In genomic region chr7:43114451-43114765, GRCh38 we compare ENCODE assay signal across 20 cellular contexts. TPM values are rescaled to one million over a fixed set of nuclear protein-coding genes. Genes with fewer than 3 reads are reported as not detected.
DNase-seq lines count a peak whose midpoint lies in the region; ATAC-seq and TF ChIP-seq lines count a peak whose summit lies in the region.
"Had no signal": no experiment of that assay in that cellular context is flagged by ENCODE, and none has a peak within 500 bp of the region (broad histone marks: within the 10 kb centered on the region; RNA-seq: fewer than 3 reads in every experiment).

No MANE protein-coding gene starts in this region.

- H2AFZ ChIP-seq in neural cell (ENCODE audit: low read depth, low read length): no peak overlapping the region

- H3K27me3 Mint-ChIP-seq in endothelial cell (ENCODE audit: unreplicated experiment): peaks cover 15% of the 10 kb centered on the region

- peaks cover 13% of the 10 kb centered on the region for H3K27me3 ChIP-seq in neural cell (ENCODE audit: insufficient read depth, low read depth, low read length)

- peaks cover 33% of the 10 kb centered on the region for H3K79me2 ChIP-seq in neural cell (replicated peaks; ENCODE audit: insufficient read depth, low read length)
- H3K79me2 ChIP-seq: hepatocyte had no signal

- H3K4me3 Mint-ChIP-seq in endothelial cell (ENCODE audit: unreplicated experiment): peak overlapping the region; percentile 76
- H3K4me3 Mint-ChIP-seq: dendritic cell treated with granulocyte-macrophage colony-stimulating factor and Interleukin-4, amounts not matched to agents 40 ng/mL and 50 ng/mL, for 4 days; natural killer cell had no signal

- no peak for TF ChIP-seq EP300 in neural cell (conservative IDR thresholded peaks at IDR 0.05; ENCODE audit: poor library complexity, severe bottlenecking)

- TF ChIP-seq CTCF in WI38 (IDR thresholded peaks at IDR 0.05; ENCODE audit: low read depth, low read length) (no peak), endothelial cell (IDR thresholded peaks at IDR 0.05; ENCODE audit: unreplicated experiment) (no peak), neural cell (IDR thresholded peaks at IDR 0.05; ENCODE audit: poor library complexity, severe bottlenecking) (no peak)

- H3K36me3 ChIP-seq in ES-I3 (ENCODE audit: insufficient read depth, low read length) (no peaks in the 10 kb centered on the region), neural cell (ENCODE audit: insufficient read depth, low read length) (no peaks in the 10 kb centered on the region)
- H3K36me3 ChIP-seq: prostate gland had no signal

- H3K9me3 ChIP-seq in ES-I3 (ENCODE audit: control insufficient read depth, insufficient read depth, low read length) (no peaks in the 10 kb centered on the region), neural cell (ENCODE audit: low read length) (no peaks in the 10 kb centered on the region)
- H3K9me3 ChIP-seq: prostate gland, testis had no signal

- H3F3A ChIP-seq in neural cell (ENCODE audit: insufficient read depth, low read length, poor library complexity, severe bottlenecking): no peaks in the 10 kb centered on the region

- peaks cover 10% of the 10 kb centered on the region for H3K4me1 Mint-ChIP-seq in endothelial cell (ENCODE audit: unreplicated experiment)
- H3K4me1 Mint-ChIP-seq: natural killer cell had no signal

- no peak for TF ChIP-seq RAD21 in neural cell (conservative IDR thresholded peaks at IDR 0.05)

- DNase-seq in endothelial cell (ENCODE audit: low spot score) (no peak), NCI-H1436 (lab: John Stamatoyannopoulos, UW) (no peak), DMS79 (lab: John Stamatoyannopoulos, UW) (no peak), NCI-H2196 treated with DMSO at 0.1 percent for 48 hours (lab: John Stamatoyannopoulos, UW; ENCODE audit: unreplicated experiment) (no peak)
- DNase-seq: activated CD4-positive, alpha-beta T cell treated with anti-CD3 and anti-CD28 coated beads, Interleukin-2, amount 50 U/mL, for 1 hour; GOT3; natural killer cell; NCI-H1417 treated with DMSO at 0.1 percent for 48 hours; SHP77 treated with DMSO at 0.1 percent for 48 hours; stimulated activated CD4-positive, alpha-beta T cell treated with anti-CD3 and anti-CD28 coated beads, Interleukin-2, amount 100 ng/mL, for 24 hours; stimulated activated naive B cell treated with anti-CD40 and anti-IgM and Interleukin-4, amounts not matched to agents 10 μg/mL and 1 μg/mL and 100 μg/mL, for 72 hours; testis had no signal

- H3K4me2 ChIP-seq in neural cell (ENCODE audit: low read length): peak overlapping the region; percentile 90

- H3K4me3 ChIP-seq in WI38 (ENCODE audit: low read depth, low read length) (peak overlapping the region; percentile 64), neural cell (ENCODE audit: low read length) (peak overlapping the region; percentile 88)
- H3K4me3 ChIP-seq: hepatocyte, testis had no signal

- H3K27ac Mint-ChIP-seq in endothelial cell (ENCODE audit: unreplicated experiment): no peak overlapping the region
- H3K27ac Mint-ChIP-seq: dendritic cell treated with granulocyte-macrophage colony-stimulating factor and Interleukin-4, amounts not matched to agents 40 ng/mL and 50 ng/mL, for 4 days; natural killer cell had no signal

- H3K9me2 ChIP-seq in neural cell (ENCODE audit: insufficient read depth, low read length): no peaks in the 10 kb centered on the region

- no peaks in the 10 kb centered on the region for H3K9me3 Mint-ChIP-seq in endothelial cell (ENCODE audit: unreplicated experiment)
- H3K9me3 Mint-ChIP-seq: dendritic cell treated with granulocyte-macrophage colony-stimulating factor and Interleukin-4, amounts not matched to agents 40 ng/mL and 50 ng/mL, for 4 days; natural killer cell; stimulated activated naive B cell treated with anti-CD40 and anti-IgM and Interleukin-4, amounts not matched to agents 10 μg/mL and 1 μg/mL and 100 μg/mL, for 72 hours had no signal

- no peak for ATAC-seq in HG03108 (IDR thresholded peaks at IDR 0.05; ENCODE audit: unreplicated experiment)
- ATAC-seq: natural killer cell had no signal

- H3K9ac ChIP-seq in ES-I3 (ENCODE audit: low read depth, low read length) (peak overlapping the region; percentile 82), neural cell (ENCODE audit: low read length) (peak overlapping the region; percentile 98)

- H4K20me1 ChIP-seq in neural cell (ENCODE audit: insufficient read depth): no peaks in the 10 kb centered on the region

- H3K4me1 ChIP-seq in ES-I3 (ENCODE audit: insufficient read depth, low read length): peaks cover 47% of the 10 kb centered on the region
- H3K4me1 ChIP-seq: prostate gland had no signal

- peak overlapping the region; percentile 91 for H3K27ac ChIP-seq in neural cell (ENCODE audit: low read length)
- H3K27ac ChIP-seq: hepatocyte, prostate gland, testis had no signal

- H3K36me3 Mint-ChIP-seq in endothelial cell (ENCODE audit: low read depth, unreplicated experiment): no peaks in the 10 kb centered on the region
- H3K36me3 Mint-ChIP-seq: stimulated activated naive B cell treated with anti-CD40 and anti-IgM and Interleukin-4, amounts not matched to agents 10 μg/mL and 1 μg/mL and 100 μg/mL, for 72 hours had no signal

TF ChIP-seq in neural cell, 6 proteins besides CTCF, POLR2A, EP300 and RAD21:
- TF ChIP-seq REST (IDR thresholded peaks at IDR 0.05; ENCODE audit: borderline replicate concordance) (peak; percentile 80), MXI1 (conservative IDR thresholded peaks at IDR 0.05; ENCODE audit: poor library complexity, severe bottlenecking) (no peak)
TF ChIP-seq in neural cell: peak in this region for 1.

RNA-seq across cellular contexts. Expression of gene HECW1, which starts 2.0 kb away (rescaled TPM):
- 0.15 TPM for total RNA-seq in endothelial cell (ENCODE audit: unreplicated experiment)
- polyA plus RNA-seq in neural cell: 11.7 and 13.8 TPM in 2 replicates
- polyA minus RNA-seq in neural cell: 63.5 and 71.9 TPM in 2 replicates
- total RNA-seq: natural killer cell, skeletal muscle tissue had no signal
